ENCODE assay signal across 15 cellular contexts in genomic region chr5:140570488-140570887, GRCh38. TPM values are rescaled to one million over a fixed set of nuclear protein-coding genes. Genes with fewer than 3 reads are reported as not detected.
DNase-seq lines count a peak whose midpoint lies in the region; ATAC-seq and TF ChIP-seq lines count a peak whose summit lies in the region.
"Had no signal": no experiment of that assay in that cellular context is flagged by ENCODE, and none has a peak within 500 bp of the region (broad histone marks: within the 10 kb centered on the region; RNA-seq: fewer than 3 reads in every experiment).

No MANE protein-coding gene starts in this region.

- H3K27me3 Mint-ChIP-seq in activated CD4-positive, alpha-beta T cell treated with anti-CD3 and anti-CD28 coated beads, Interleukin-2, amount 10 ng/mL, durations not matched to agents 7 days and 5 days, result no peaks in the 10 kb centered on the region
- H3K27me3 Mint-ChIP-seq in Caco-2 (ENCODE audit: insufficient read depth, unreplicated experiment), result no peaks in the 10 kb centered on the region

- no TSS peak for BruUV-seq in Caco-2 (replicated peaks; lab: Mats Ljungman, UMichigan)

- DNase-seq in activated CD4-positive, alpha-beta T cell treated with anti-CD3 and anti-CD28 coated beads, Interleukin-2, amount 10 ng/mL, durations not matched to agents 7 days and 5 days, result no peak
- DNase-seq in activated CD4-positive, alpha-beta T cell treated with anti-CD3 and anti-CD28 coated beads for 48 hours, result no peak
- DNase-seq in Caco-2, result no peak
- no peak for DNase-seq in dorsolateral prefrontal cortex
- no peak for DNase-seq in gastrocnemius medialis
- no peak for DNase-seq in DMS 273 treated with DMSO at 0.1 percent for 48 hours (lab: John Stamatoyannopoulos, UW)
- no peak for DNase-seq in iPS-NIHi11 (ENCODE audit: low spot score)
- no peak for DNase-seq in GM10248 (ENCODE audit: extremely low spot score)
- DNase-seq: activated effector memory CD4-positive, alpha-beta T cell treated with anti-CD3 and anti-CD28 coated beads, Interleukin-2, amount 50 U/mL, for 16 hours; central memory CD4-positive, alpha-beta T cell; NCI-H2029 treated with DMSO at 0.1 percent for 48 hours; NCI-H69 had no signal

- H3K4me1 Mint-ChIP-seq in activated CD4-positive, alpha-beta T cell treated with anti-CD3 and anti-CD28 coated beads, Interleukin-2, amount 10 ng/mL, durations not matched to agents 7 days and 5 days, result peaks cover 53% of the 10 kb centered on the region
- H3K4me1 Mint-ChIP-seq in Caco-2 (ENCODE audit: low read depth, unreplicated experiment), result peaks cover 26% of the 10 kb centered on the region

- CTCF ChIA-PET in activated CD4-positive, alpha-beta T cell treated with anti-CD3 and anti-CD28 coated beads, Interleukin-2, amount 10 ng/mL, durations not matched to agents 7 days and 5 days (lab: Charles Lee), result interaction anchor here (1.6 kb wide), 2 partner anchors 8 to 23 kb away, joined by 5 to 6 read pairs; partner anchors contain the start of gene EIF4EBP3
- CTCF ChIA-PET in Caco-2 (lab: Charles Lee), result interaction anchor here (0.6 kb wide), 1 partner anchor 151 kb away, joined by 4 read pairs; no protein-coding TSS in a partner anchor
- CTCF ChIA-PET in GM10248 (lab: Yijun Ruan, JAX), result interaction anchor here (1.1 to 2.8 kb wide), 8 partner anchors 23 to 207 kb away, joined by 3 to 8 read pairs (median 6); partner anchors contain the start of gene EIF4EBP3

- POLR2A ChIA-PET in activated CD4-positive, alpha-beta T cell treated with anti-CD3 and anti-CD28 coated beads, Interleukin-2, amount 10 ng/mL, durations not matched to agents 7 days and 5 days (lab: Charles Lee), result interaction anchor here (1.6 kb wide), 1 partner anchor 77 kb away, joined by 3 read pairs; the partner anchor contains the start of genes IK and NDUFA2
- POLR2A ChIA-PET in Caco-2 (lab: Charles Lee) (interaction anchor here (0.6 kb wide), 1 partner anchor 206 kb away, joined by 3 read pairs; no protein-coding TSS in a partner anchor), GM10248 (lab: Yijun Ruan, JAX) (no interaction called here)

- ATAC-seq in gastrocnemius medialis, result no peak

- no peaks in the 10 kb centered on the region for H3K9me3 Mint-ChIP-seq in activated CD4-positive, alpha-beta T cell treated with anti-CD3 and anti-CD28 coated beads, Interleukin-2, amount 10 ng/mL, durations not matched to agents 7 days and 5 days
- no peaks in the 10 kb centered on the region for H3K9me3 Mint-ChIP-seq in Caco-2 (ENCODE audit: unreplicated experiment)

- no peak for TF ChIP-seq POLR2A in gastrocnemius medialis (IDR thresholded peaks at IDR 0.05)

- peaks cover 44% of the 10 kb centered on the region for H3K36me3 Mint-ChIP-seq in activated CD4-positive, alpha-beta T cell treated with anti-CD3 and anti-CD28 coated beads, Interleukin-2, amount 10 ng/mL, durations not matched to agents 7 days and 5 days (ENCODE audit: low read depth)
- H3K36me3 Mint-ChIP-seq in Caco-2 (ENCODE audit: insufficient read depth, unreplicated experiment), result peaks cover 33% of the 10 kb centered on the region

- H3K27ac Mint-ChIP-seq in activated CD4-positive, alpha-beta T cell treated with anti-CD3 and anti-CD28 coated beads, Interleukin-2, amount 10 ng/mL, durations not matched to agents 7 days and 5 days, result peak overlapping the region; percentile 97
- H3K27ac Mint-ChIP-seq in Caco-2 (ENCODE audit: unreplicated experiment), result peak overlapping the region; percentile 42

- in situ Hi-C loops in gastrocnemius medialis (cut with MboI; ENCODE audit: low sequenced_read_pairs in 4 of 4), result loop anchor here in 1 of 4 donors (10.0 to 25.0 kb wide), 2 partner anchors 64 to 333 kb away; partner anchors contain the start of genes CD14 and TMCO6

- no peak for TF ChIP-seq CTCF in Caco-2 (IDR thresholded peaks at IDR 0.05; ENCODE audit: insufficient read depth in 1 of 2, low read depth in 1 of 2, low read length in 1 of 2, severe bottlenecking in 1 of 2, unreplicated experiment in 1 of 2)
- no peak for TF ChIP-seq CTCF in dorsolateral prefrontal cortex (IDR thresholded peaks at IDR 0.05 in 54 of 56, conservative IDR thresholded peaks at IDR 0.05 in 2 of 56; ENCODE audit: low read depth in 1 of 56, partially characterized antibody in 56 of 56)
- TF ChIP-seq CTCF in gastrocnemius medialis (IDR thresholded peaks at IDR 0.05 in 4 of 5, conservative IDR thresholded peaks at IDR 0.05 in 1 of 5), result no peak
- no peak for TF ChIP-seq CTCF in GM10248 (IDR thresholded peaks at IDR 0.05; ENCODE audit: control extremely low read depth, extremely low read depth, low read depth, missing control alignments)

- H3K4me1 ChIP-seq in Caco-2 (no peaks in the 10 kb centered on the region; the same call in 1 of the 2 replicates), gastrocnemius medialis (peaks cover 73 to 74% of the 10 kb centered on the region in 2 donors)

- H3K9me3 ChIP-seq in Caco-2, result no peaks in the 10 kb centered on the region
- no peaks in the 10 kb centered on the region for H3K9me3 ChIP-seq in gastrocnemius medialis
- H3K9me3 ChIP-seq: prostate gland had no signal

- H3K4me3 ChIP-seq in Caco-2 (ENCODE audit: low read depth, low read length) (no peak overlapping the region), dorsolateral prefrontal cortex (no peak overlapping the region), gastrocnemius medialis (no peak overlapping the region)
- H3K4me3 ChIP-seq: prostate gland had no signal

- H3K4me3 Mint-ChIP-seq in activated CD4-positive, alpha-beta T cell treated with anti-CD3 and anti-CD28 coated beads, Interleukin-2, amount 10 ng/mL, durations not matched to agents 7 days and 5 days, result no peak overlapping the region
- H3K4me3 Mint-ChIP-seq in Caco-2 (ENCODE audit: unreplicated experiment), result no peak overlapping the region

- H3K36me3 ChIP-seq in Caco-2 (ENCODE audit: control insufficient read depth, insufficient read depth, low read length) (no peaks in the 10 kb centered on the region), gastrocnemius medialis (peaks cover 0 to 13% of the 10 kb centered on the region in 2 donors)
- H3K36me3 ChIP-seq: prostate gland had no signal

- intact Hi-C loops in Caco-2 (cut with micrococcal nuclease; ENCODE audit: unreplicated experiment) (no loop called here), dorsolateral prefrontal cortex (cut with DNase I) (no loop called here), gastrocnemius medialis (cut with DNase I; ENCODE audit: low total_unique reads) (loop anchor here (5.0 kb wide), 1 partner anchor 142 kb away; no protein-coding TSS in a partner anchor)

- H3K27ac ChIP-seq in dorsolateral prefrontal cortex (peak overlapping the region in 37 of 59 donors; percentile 5 to 90 (median 74)), gastrocnemius medialis (peak overlapping the region; percentile 97 to 99 (median 98))

- no peaks in the 10 kb centered on the region for H3K27me3 ChIP-seq in Caco-2 (replicated peaks; ENCODE audit: control insufficient read depth, insufficient read depth, low read length)
- H3K27me3 ChIP-seq in dorsolateral prefrontal cortex, result no peaks in the 10 kb centered on the region
- no peaks in the 10 kb centered on the region for H3K27me3 ChIP-seq in gastrocnemius medialis

RNA-seq across cellular contexts. Expression of gene SLC35A4, which starts 5.9 kb away (rescaled TPM):
- total RNA-seq in activated CD4-positive, alpha-beta T cell treated with anti-CD3 and anti-CD28 coated beads, Interleukin-2, amount 10 ng/mL, durations not matched to agents 7 days and 5 days, result 10 to 100 TPM; 84.0 to 96.6 TPM
- 79.5 and 91.3 TPM in 2 replicates for total RNA-seq in Caco-2 (2022)
- 10 to 100 TPM; 23.5 to 50.7 (median 34.7) TPM for total RNA-seq in dorsolateral prefrontal cortex
- 100 to 1,000 TPM in 2 of 4 donors, 10 to 100 TPM in 2; 71.7 to 152 (median 114) TPM for total RNA-seq in gastrocnemius medialis

RNA-seq across cellular contexts. Expression of gene APBB3, which starts 6.1 kb away (rescaled TPM):
- total RNA-seq in activated CD4-positive, alpha-beta T cell treated with anti-CD3 and anti-CD28 coated beads, Interleukin-2, amount 10 ng/mL, durations not matched to agents 7 days and 5 days, result 10 to 100 TPM; 28.5 to 32.8 TPM
- 23.4 and 25.1 TPM in 2 replicates for total RNA-seq in Caco-2 (2022)
- total RNA-seq in dorsolateral prefrontal cortex, result 10 to 100 TPM; 34.6 to 98.7 (median 58.4) TPM
- total RNA-seq in gastrocnemius medialis, result 10 to 100 TPM in 2 of 4 donors, 1 to 10 TPM in 2; 4.1 to 12.5 (median 9.0) TPM

RNA-seq across cellular contexts. Expression of gene SRA1, which starts 13.2 kb away (rescaled TPM):
- total RNA-seq in activated CD4-positive, alpha-beta T cell treated with anti-CD3 and anti-CD28 coated beads, Interleukin-2, amount 10 ng/mL, durations not matched to agents 7 days and 5 days, result 10 to 100 TPM; 32.4 to 38.0 TPM
- total RNA-seq in Caco-2 (2022) (44.0 and 50.3 TPM in 2 replicates), dorsolateral prefrontal cortex (10 to 100 TPM; 22.4 to 42.3 (median 30.2) TPM), gastrocnemius medialis (10 to 100 TPM; 34.1 to 67.3 (median 40.6) TPM)

RNA-seq across cellular contexts. Expression of gene EIF4EBP3, which starts 23.0 kb away (rescaled TPM):
- 1 to 10 TPM; 9.5 to 9.7 TPM for total RNA-seq in activated CD4-positive, alpha-beta T cell treated with anti-CD3 and anti-CD28 coated beads, Interleukin-2, amount 10 ng/mL, durations not matched to agents 7 days and 5 days
- total RNA-seq in Caco-2 (2022) (7.6 and 8.0 TPM in 2 replicates), dorsolateral prefrontal cortex (10 to 100 TPM in 13 of 120 experiments, 1 to 10 TPM in 107; 1.2 to 16.5 (median 5.9) TPM), gastrocnemius medialis (100 to 1,000 TPM in 1 of 4 donors, 10 to 100 TPM in 3; 38.6 to 118 (median 51.8) TPM)
- total RNA-seq: myocyte, RPMI7951 had no signal
